Comparison of ENCODE assay signal across 33 cellular contexts in the genomic region with DNA sequence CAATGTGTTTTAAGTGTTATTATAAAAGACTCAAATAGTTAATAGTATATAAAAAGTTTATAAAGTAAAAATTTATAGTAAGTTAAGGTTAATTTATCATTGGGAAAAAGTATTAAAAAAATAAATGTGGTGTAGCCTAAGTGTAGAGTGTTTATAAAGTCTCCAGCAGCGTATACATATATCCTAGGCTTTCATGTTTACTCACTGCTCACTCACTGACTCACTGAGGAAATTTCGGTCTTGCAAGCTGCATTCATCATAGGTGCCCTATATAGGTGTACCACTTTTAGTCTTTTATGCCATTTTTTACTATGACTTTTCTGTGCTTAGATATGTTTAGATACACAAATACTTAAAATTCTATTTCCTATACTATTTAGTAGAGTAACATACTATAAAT.
"Had no signal": no experiment of that assay in that cellular context is flagged by ENCODE, and none has a peak within 500 bp of the region (broad histone marks: within the 10 kb centered on the region; RNA-seq: fewer than 3 reads in every experiment).

No MANE protein-coding gene starts in this region.

- FAIRE-seq: astrocyte, bronchial epithelial cell had no signal

- DNase-seq: activated CD4-positive, alpha-beta memory T cell treated with anti-CD3 and anti-CD28 coated beads, Interleukin-2, amount 10 ng/mL, durations not matched to agents 7 days and 5 days; activated CD4-positive, alpha-beta T cell treated with anti-CD3 and anti-CD28 coated beads for 1 hour; activated CD4-positive, alpha-beta T cell treated with anti-CD3 and anti-CD28 coated beads for 4 hours; activated CD4-positive, alpha-beta T cell treated with anti-CD3 and anti-CD28 coated beads, Interleukin-2, amount 10 ng/mL, durations not matched to agents 7 days and 5 days; activated CD4-positive, alpha-beta T cell treated with anti-CD3 and anti-CD28 coated beads, Interleukin-2, amount 50 U/mL, for 4 hours; activated CD8-positive, alpha-beta memory T cell treated with anti-CD3 and anti-CD28 coated beads, Interleukin-2, amount 50 U/mL, for 48 hours; activated gamma-delta T cell treated with Interleukin-2 at 50 U/mL for 16 hours; activated naive CD4-positive, alpha-beta T cell treated with anti-CD3 and anti-CD28 coated beads, Interleukin-2, amount 50 U/mL, for 16 hours; activated naive CD4-positive, alpha-beta T cell treated with Interleukin-2 at 50 U/mL for 16 hours; activated T-cell treated with anti-CD3 and anti-CD28 coated beads for 4 hours; activated T-cell treated with anti-CD3 and anti-CD28 coated beads, Interleukin-2, amount 50 U/mL, for 24 hours; activated T-cell treated with anti-CD3 and anti-CD28 coated beads, Interleukin-2, amount 50 U/mL, for 72 hours; amniotic stem cell; anterior cingulate cortex; brain microvascular endothelial cell; dorsolateral prefrontal cortex; effector memory CD4-positive, alpha-beta T cell; endodermal cell; esophagus squamous epithelium; foreskin melanocyte; head of caudate nucleus; T-helper 1 cell; T-helper 17 cell; T1000 had no signal

- ATAC-seq: T-helper 17 cell, WTC11 had no signal

- H3K4me3 Mint-ChIP-seq: activated CD4-positive, alpha-beta memory T cell treated with anti-CD3 and anti-CD28 coated beads, Interleukin-2, amount 10 ng/mL, durations not matched to agents 7 days and 5 days; activated CD4-positive, alpha-beta T cell treated with anti-CD3 and anti-CD28 coated beads, Interleukin-2, amount 10 ng/mL, durations not matched to agents 7 days and 5 days; activated naive CD8-positive, alpha-beta T cell; activated T-cell treated with anti-CD3 and anti-CD28 coated beads, Interleukin-2, amount 50 U/mL, for 24 hours; activated T-cell treated with anti-CD3 and anti-CD28 coated beads, Interleukin-2, amount 50 U/mL, for 72 hours; central memory CD8-positive, alpha-beta T cell; dendritic cell treated with granulocyte-macrophage colony-stimulating factor and Interleukin-4, amounts not matched to agents 40 ng/mL and 50 ng/mL, for 4 days; endodermal cell; T-helper 17 cell; T-helper 2 cell treated with Interferon-gamma antibody and Interleukin-4, amounts not matched to agents 5 μg/mL and 100 μg/mL, for 36 hours; WTC11 had no signal

- H3K9me3 Mint-ChIP-seq: activated CD4-positive, alpha-beta T cell treated with anti-CD3 and anti-CD28 coated beads, Interleukin-2, amount 10 ng/mL, durations not matched to agents 7 days and 5 days had no signal

- H3K4me3 ChIP-seq: coronary artery, dorsolateral prefrontal cortex, esophagus squamous epithelium had no signal

- H3K4me1 Mint-ChIP-seq: activated CD4-positive, alpha-beta memory T cell treated with anti-CD3 and anti-CD28 coated beads, Interleukin-2, amount 10 ng/mL, durations not matched to agents 7 days and 5 days; activated CD4-positive, alpha-beta T cell treated with anti-CD3 and anti-CD28 coated beads, Interleukin-2, amount 10 ng/mL, durations not matched to agents 7 days and 5 days; central memory CD8-positive, alpha-beta T cell; endodermal cell; T-helper 17 cell; WTC11 had no signal

- H3K4me1 ChIP-seq: esophagus squamous epithelium had no signal

- H3K36me3 Mint-ChIP-seq: activated naive CD8-positive, alpha-beta T cell had no signal

- H3K27ac ChIP-seq: brain microvascular endothelial cell, coronary artery, dorsolateral prefrontal cortex, esophagus squamous epithelium, VCaP had no signal

- H3K27ac Mint-ChIP-seq: activated CD4-positive, alpha-beta memory T cell treated with anti-CD3 and anti-CD28 coated beads, Interleukin-2, amount 10 ng/mL, durations not matched to agents 7 days and 5 days; activated CD4-positive, alpha-beta T cell treated with anti-CD3 and anti-CD28 coated beads, Interleukin-2, amount 10 ng/mL, durations not matched to agents 7 days and 5 days; activated naive CD8-positive, alpha-beta T cell; activated T-cell treated with anti-CD3 and anti-CD28 coated beads, Interleukin-2, amount 50 U/mL, for 24 hours; activated T-cell treated with anti-CD3 and anti-CD28 coated beads, Interleukin-2, amount 50 U/mL, for 72 hours; dendritic cell treated with granulocyte-macrophage colony-stimulating factor and Interleukin-4, amounts not matched to agents 40 ng/mL and 50 ng/mL, for 4 days; endodermal cell; T-helper 17 cell; T-helper 2 cell treated with Interferon-gamma antibody and Interleukin-4, amounts not matched to agents 5 μg/mL and 100 μg/mL, for 36 hours; WTC11 had no signal

- H3K36me3 ChIP-seq: brain microvascular endothelial cell, esophagus squamous epithelium had no signal

- H3K27me3 Mint-ChIP-seq: activated CD4-positive, alpha-beta memory T cell treated with anti-CD3 and anti-CD28 coated beads, Interleukin-2, amount 10 ng/mL, durations not matched to agents 7 days and 5 days; activated CD4-positive, alpha-beta T cell treated with anti-CD3 and anti-CD28 coated beads, Interleukin-2, amount 10 ng/mL, durations not matched to agents 7 days and 5 days; activated T-cell treated with anti-CD3 and anti-CD28 coated beads, Interleukin-2, amount 50 U/mL, for 24 hours; central memory CD8-positive, alpha-beta T cell; dendritic cell treated with granulocyte-macrophage colony-stimulating factor and Interleukin-4, amounts not matched to agents 40 ng/mL and 50 ng/mL, for 4 days; T-helper 17 cell had no signal

- H3K27me3 ChIP-seq: brain microvascular endothelial cell, esophagus squamous epithelium had no signal
